ENCODE assay signal across 27 cellular contexts in the genomic region with DNA sequence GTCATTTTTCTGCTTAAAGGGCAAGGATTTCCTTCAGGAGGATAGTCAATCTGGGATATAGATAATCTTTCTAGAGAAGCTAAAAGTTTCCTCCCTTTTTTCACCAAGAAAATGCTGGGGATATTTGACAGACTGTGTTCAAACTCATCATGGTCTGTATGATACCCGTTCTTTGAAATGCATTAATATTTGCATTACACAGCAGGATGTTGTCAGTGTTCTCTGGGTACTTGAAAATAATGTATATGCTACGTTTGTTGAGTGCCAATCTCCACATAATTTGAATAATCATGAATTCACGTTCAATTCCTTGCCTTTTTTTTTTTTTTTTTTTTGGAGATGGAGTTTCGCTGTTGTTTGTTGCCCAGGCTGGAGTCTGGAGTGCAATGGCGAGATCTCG.
"Had no signal": no experiment of that assay in that cellular context is flagged by ENCODE, and none has a peak within 500 bp of the region (broad histone marks: within the 10 kb centered on the region; RNA-seq: fewer than 3 reads in every experiment).

No MANE protein-coding gene starts in this region.

- H3K27me3 ChIP-seq: colonic mucosa, esophagus muscularis mucosa, gastrocnemius medialis, gastroesophageal sphincter had no signal

- ATAC-seq: effector memory CD8-positive, alpha-beta T cell; esophagus mucosa; foreskin keratinocyte; gastrocnemius medialis; gastroesophageal sphincter; heart left ventricle; heart right ventricle had no signal

- H3K27ac ChIP-seq: colonic mucosa, coronary artery, dorsolateral prefrontal cortex, epithelial cell of prostate, esophagus muscularis mucosa, esophagus squamous epithelium, foreskin keratinocyte, gastrocnemius medialis, gastroesophageal sphincter, heart left ventricle, heart right ventricle had no signal

- DNase-seq: colonic mucosa; dermis blood vessel endothelial cell; dorsolateral prefrontal cortex; effector CD4-positive, alpha-beta T cell; effector CD8-positive, alpha-beta T cell; effector memory CD4-positive, alpha-beta T cell; effector memory CD8-positive, alpha-beta T cell; endodermal cell; erythroblast; esophagus squamous epithelium; foreskin fibroblast; foreskin keratinocyte; foreskin melanocyte; gastrocnemius medialis; glutamatergic neuron; head of caudate nucleus; heart left ventricle; heart right ventricle had no signal

- H3K9me3 ChIP-seq: colonic mucosa, esophagus muscularis mucosa, esophagus squamous epithelium, gastrocnemius medialis, gastroesophageal sphincter, heart left ventricle, heart right ventricle had no signal

- FAIRE-seq: colon, endometrium, endothelial cell of umbilical vein, frontal cortex had no signal

- H3K4me3 ChIP-seq: colonic mucosa, coronary artery, dorsolateral prefrontal cortex, esophagus muscularis mucosa, esophagus squamous epithelium, gastrocnemius medialis, gastroesophageal sphincter, heart left ventricle, heart right ventricle had no signal

- H3K36me3 ChIP-seq: colonic mucosa, esophagus muscularis mucosa, esophagus squamous epithelium, gastrocnemius medialis, gastroesophageal sphincter, heart left ventricle, heart right ventricle had no signal

- H3K4me1 ChIP-seq: colonic mucosa, esophagus muscularis mucosa, esophagus squamous epithelium, foreskin keratinocyte, gastrocnemius medialis, gastroesophageal sphincter, heart left ventricle, heart right ventricle had no signal
